15 cellular contexts compared by ENCODE assay signal in the genomic region with DNA sequence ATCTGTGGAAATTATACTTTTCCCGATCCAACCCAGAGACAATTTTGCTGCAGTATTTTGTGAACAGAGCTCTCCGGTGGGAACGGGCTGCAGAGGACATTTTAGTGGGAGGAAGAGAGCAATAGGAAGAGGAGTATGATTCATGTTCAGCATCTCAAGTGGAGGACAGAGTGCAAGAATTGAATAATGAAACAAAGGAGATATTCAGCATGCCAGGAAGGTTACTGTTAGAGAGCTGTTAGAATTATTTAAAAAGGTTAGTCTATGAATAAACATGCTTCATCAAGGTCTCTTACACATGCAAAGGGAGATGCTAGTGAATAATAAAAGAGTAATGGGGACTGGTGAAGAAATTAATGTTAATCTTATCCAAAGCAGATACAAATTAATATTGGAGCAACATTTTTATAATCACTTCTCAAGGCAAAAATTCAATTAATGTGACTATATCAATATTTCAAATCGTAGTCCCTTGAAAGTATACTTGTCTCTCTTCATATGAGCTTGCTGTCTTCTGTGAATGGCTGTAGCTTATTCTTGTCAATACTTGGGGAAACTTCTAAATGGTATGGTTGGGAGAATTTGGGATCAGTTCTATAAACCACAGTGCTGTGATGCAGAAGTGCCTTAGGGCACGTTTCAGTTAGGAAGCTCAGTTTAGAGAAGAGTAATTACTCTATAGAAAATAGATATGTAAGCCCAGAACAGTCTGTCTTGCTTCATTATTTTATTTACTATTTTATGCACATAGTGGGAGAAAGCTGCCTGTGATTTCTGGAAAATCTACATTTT.
"Had no signal": no experiment of that assay in that cellular context is flagged by ENCODE, and none has a peak within 500 bp of the region (broad histone marks: within the 10 kb centered on the region; RNA-seq: fewer than 3 reads in every experiment).

No MANE protein-coding gene starts in this region.

- DNase-seq: activated CD4-positive, alpha-beta T cell treated with anti-CD3 and anti-CD28 coated beads, Interleukin-2, amount 50 U/mL, for 48 hours; activated CD4-positive, CD25-positive, alpha-beta regulatory T cell treated with anti-CD3 and anti-CD28 coated beads, Interleukin-2, amount 50 U/mL, for 72 hours; activated naive CD8-positive, alpha-beta T cell treated with anti-CD3 and anti-CD28 coated beads, Interleukin-2, amount 10 ng/mL, durations not matched to agents 7 days and 5 days; activated T-cell treated with anti-CD3 and anti-CD28 coated beads, Interleukin-2, amount 50 U/mL, for 48 hours; anterior cingulate cortex; dorsolateral prefrontal cortex; left cardiac atrium; lower lobe of right lung; naive B cell; right cardiac atrium; tibial artery had no signal

- H3K4me3 Mint-ChIP-seq: activated naive CD8-positive, alpha-beta T cell treated with anti-CD3 and anti-CD28 coated beads, Interleukin-2, amount 10 ng/mL, durations not matched to agents 7 days and 5 days; naive B cell; stimulated activated effector memory CD8-positive, alpha-beta T cell treated with anti-CD3 and anti-CD28 coated beads, Interleukin-12 subunit alpha, Interleukin-12 subunit beta, amount 100 ng/mL, for 72 hours had no signal

- H3K4me3 ChIP-seq: lower lobe of right lung, smooth muscle cell, tibial artery had no signal

- H3K27ac Mint-ChIP-seq: activated naive CD8-positive, alpha-beta T cell treated with anti-CD3 and anti-CD28 coated beads, Interleukin-2, amount 10 ng/mL, durations not matched to agents 7 days and 5 days; naive B cell; progenitor cell of endocrine pancreas; stimulated activated effector memory CD8-positive, alpha-beta T cell treated with anti-CD3 and anti-CD28 coated beads, Interleukin-12 subunit alpha, Interleukin-12 subunit beta, amount 100 ng/mL, for 72 hours had no signal

- H3K36me3 Mint-ChIP-seq: activated naive CD8-positive, alpha-beta T cell treated with anti-CD3 and anti-CD28 coated beads, Interleukin-2, amount 10 ng/mL, durations not matched to agents 7 days and 5 days; naive B cell; stimulated activated effector memory CD8-positive, alpha-beta T cell treated with anti-CD3 and anti-CD28 coated beads, Interleukin-12 subunit alpha, Interleukin-12 subunit beta, amount 100 ng/mL, for 72 hours had no signal

- ATAC-seq: esophagus mucosa; left cardiac atrium; lower lobe of right lung; right cardiac atrium; stimulated activated effector memory CD8-positive, alpha-beta T cell treated with anti-CD3 and anti-CD28 coated beads, Interleukin-12 subunit alpha, Interleukin-12 subunit beta, amount 100 ng/mL, for 72 hours had no signal

- H3K27me3 Mint-ChIP-seq: activated naive CD8-positive, alpha-beta T cell treated with anti-CD3 and anti-CD28 coated beads, Interleukin-2, amount 10 ng/mL, durations not matched to agents 7 days and 5 days; naive B cell; progenitor cell of endocrine pancreas had no signal

- H3K4me1 Mint-ChIP-seq: activated naive CD8-positive, alpha-beta T cell treated with anti-CD3 and anti-CD28 coated beads, Interleukin-2, amount 10 ng/mL, durations not matched to agents 7 days and 5 days; naive B cell; stimulated activated effector memory CD8-positive, alpha-beta T cell treated with anti-CD3 and anti-CD28 coated beads, Interleukin-12 subunit alpha, Interleukin-12 subunit beta, amount 100 ng/mL, for 72 hours had no signal

- H3K27ac ChIP-seq: dorsolateral prefrontal cortex, lower lobe of right lung, tibial artery had no signal

- H3K4me2 ChIP-seq: smooth muscle cell had no signal

- H3K9me3 ChIP-seq: lower lobe of right lung, tibial artery had no signal

- H3K36me3 ChIP-seq: lower lobe of right lung, tibial artery had no signal

- H3K27me3 ChIP-seq: dorsolateral prefrontal cortex, tibial artery had no signal

- H3K4me1 ChIP-seq: lower lobe of right lung, tibial artery had no signal
